In the genomic region with DNA sequence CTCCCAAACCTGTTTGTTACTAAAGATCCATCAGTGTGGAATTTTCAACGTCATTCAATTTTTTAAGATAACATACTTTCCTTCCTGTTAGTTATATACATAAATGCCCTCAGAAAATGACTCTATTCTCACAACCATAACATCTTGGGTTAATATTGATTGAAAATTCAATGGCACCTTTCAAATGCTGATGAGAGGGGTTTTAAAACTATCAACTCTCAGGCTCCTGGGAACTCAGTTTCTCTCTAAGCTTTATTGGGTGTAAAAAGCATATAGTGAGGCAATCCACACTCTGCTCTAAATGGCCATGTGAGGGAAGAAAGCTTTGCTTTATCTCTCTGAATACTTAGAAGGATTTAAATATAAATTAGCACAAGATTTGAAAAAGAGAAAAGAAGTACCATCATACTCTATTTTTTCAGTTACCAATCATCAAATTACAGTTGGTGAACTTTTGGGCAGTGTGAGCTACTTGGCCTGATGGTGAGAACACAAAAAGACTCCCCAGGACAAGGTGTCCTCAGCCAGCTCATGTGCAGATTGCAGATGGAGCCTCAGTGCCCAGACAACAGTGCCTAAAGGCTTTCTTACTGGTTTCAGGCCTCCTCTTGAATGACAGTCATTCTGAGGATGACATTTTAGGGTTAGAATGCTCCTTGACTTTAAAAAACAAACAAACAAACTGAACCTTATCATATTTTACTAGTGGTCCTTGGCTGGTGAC, we compare ENCODE assay signal across 19 cellular contexts. TPM values are rescaled to one million over a fixed set of nuclear protein-coding genes. Genes with fewer than 3 reads are reported as not detected.
A peak's percentile ranks its signal among the peaks of the same experiment; 100 is the strongest.
DNase-seq lines count a peak whose midpoint lies in the region; ATAC-seq, FAIRE-seq and TF ChIP-seq lines count a peak whose summit lies in the region.
"Had no signal": no experiment of that assay in that cellular context is flagged by ENCODE, and none has a peak within 500 bp of the region (broad histone marks: within the 10 kb centered on the region; RNA-seq: fewer than 3 reads in every experiment).

No MANE protein-coding gene starts in this region.

- no peak for TF ChIP-seq CTCF in CD4-positive, alpha-beta T cell (IDR thresholded peaks at IDR 0.05)
- TF ChIP-seq CTCF in CD8-positive, alpha-beta T cell (IDR thresholded peaks at IDR 0.05), result no peak
- TF ChIP-seq CTCF in OCI-LY3 (IDR thresholded peaks at IDR 0.05; ENCODE audit: low read depth, low read length) (no peak), GM12878 (IDR thresholded peaks at IDR 0.05 in 2 of 3, conservative IDR thresholded peaks at IDR 0.05 in 1 of 3; ENCODE audit: control insufficient read depth in 2 of 3, extremely low read depth in 1 of 3, insufficient read depth in 1 of 3, low read depth in 3 of 3, low read length in 3 of 3) (no peak)

- H4K20me1 ChIP-seq in OCI-LY3 (ENCODE audit: insufficient read depth, low read length), result no peaks in the 10 kb centered on the region
- H4K20me1 ChIP-seq in GM12878 (ENCODE audit: control insufficient read depth, insufficient read depth), result no peaks in the 10 kb centered on the region

- H3K79me2 ChIP-seq in OCI-LY3 (ENCODE audit: low read length), result no peaks in the 10 kb centered on the region
- H3K79me2 ChIP-seq in GM12878 (ENCODE audit: control insufficient read depth, insufficient read depth, low read length), result no peaks in the 10 kb centered on the region

- ATAC-seq in CD4-positive, alpha-beta T cell (ENCODE audit: poor library complexity), result no peak
- ATAC-seq in CD8-positive, alpha-beta T cell, result no peak
- ATAC-seq in GM12878 (peak; percentile 46), GM21723 (IDR thresholded peaks at IDR 0.05; ENCODE audit: unreplicated experiment) (no peak)
- ATAC-seq in stimulated activated naive B cell treated with anti-CD40 and anti-IgM and Interleukin-4, amounts not matched to agents 10 μg/mL and 1 μg/mL and 100 μg/mL, for 72 hours (replicated peaks), result no peak
- ATAC-seq: HCT116 had no signal

- peak overlapping the region; percentile 2 for H3K4me3 Mint-ChIP-seq in CD4-positive, alpha-beta T cell
- H3K4me3 Mint-ChIP-seq in CD8-positive, alpha-beta T cell, result no peak overlapping the region
- H3K4me3 Mint-ChIP-seq in stimulated activated naive B cell treated with anti-CD40 and anti-IgM and Interleukin-4, amounts not matched to agents 10 μg/mL and 1 μg/mL and 100 μg/mL, for 72 hours, result no peak overlapping the region
- H3K4me3 Mint-ChIP-seq: B cell; CD8-positive, alpha-beta memory T cell; IgD-negative memory B cell had no signal

- POLR2A ChIA-PET in CD4-positive, alpha-beta T cell (lab: Charles Lee), result interaction anchor here (1.1 to 1.2 kb wide), 4 partner anchors 11 to 58 kb away, joined by 3 to 10 read pairs (median 4); no protein-coding TSS in a partner anchor
- POLR2A ChIA-PET in CD8-positive, alpha-beta T cell (lab: Charles Lee), result interaction anchor here (1.1 to 1.2 kb wide), 2 partner anchors 30 to 79 kb away, joined by 3 read pairs; no protein-coding TSS in a partner anchor
- POLR2A ChIA-PET in GM12878 (lab: Charles Lee), result no interaction called here

- SMC1A ChIA-PET in GM12878 (lab: Charles Lee; ENCODE audit: uncharacterized antibody, unreplicated experiment), result interaction anchor here (0.5 to 0.9 kb wide), 3 partner anchors 39 to 1826 kb away, joined by 3 to 4 read pairs (median 3); no protein-coding TSS in a partner anchor

- no TSS peak for BruUV-seq in GM12878 (replicated peaks; lab: Mats Ljungman, UMichigan)

- FAIRE-seq in GM12878 (lab: Jason Lieb, UNC), result no peak

- TF ChIP-seq RAD21 in GM12878 (IDR thresholded peaks at IDR 0.05; ENCODE audit: insufficient read depth, low read depth, low read length), result no peak

- no peaks in the 10 kb centered on the region for H3K27me3 ChIP-seq in CD4-positive, alpha-beta T cell (ENCODE audit: control insufficient read depth, insufficient read depth, low read length)
- H3K27me3 ChIP-seq in CD8-positive, alpha-beta T cell (ENCODE audit: insufficient read depth, low read length), result no peaks in the 10 kb centered on the region
- H3K27me3 ChIP-seq in OCI-LY3 (ENCODE audit: low read depth, low read length) (no peaks in the 10 kb centered on the region; the same call in 1 of the 2 replicates), GM12878 (replicated peaks in 1 of 2; ENCODE audit: control insufficient read depth in 2 of 2, insufficient read depth in 2 of 2, low read length in 1 of 2) (no peaks in the 10 kb centered on the region)
- H3K27me3 ChIP-seq: SJSA1 had no signal

- H3K4me1 ChIP-seq in CD8-positive, alpha-beta T cell (ENCODE audit: insufficient read depth, low read length), result peaks cover 38% of the 10 kb centered on the region
- H3K4me1 ChIP-seq in OCI-LY3 (ENCODE audit: low read length) (peaks cover 30% of the 10 kb centered on the region), GM12878 (ENCODE audit: control insufficient read depth, insufficient read depth, low read length) (peaks cover 13% of the 10 kb centered on the region; the same call in 1 of the 2 replicates)
- H3K4me1 ChIP-seq: SJSA1 had no signal

- H3K27me3 Mint-ChIP-seq in CD4-positive, alpha-beta T cell, result no peaks in the 10 kb centered on the region
- no peaks in the 10 kb centered on the region for H3K27me3 Mint-ChIP-seq in CD8-positive, alpha-beta T cell (ENCODE audit: low read depth)
- no peaks in the 10 kb centered on the region for H3K27me3 Mint-ChIP-seq in stimulated activated naive B cell treated with anti-CD40 and anti-IgM and Interleukin-4, amounts not matched to agents 10 μg/mL and 1 μg/mL and 100 μg/mL, for 72 hours

- in situ Hi-C loops in GM12878 (cut with MboI), result no loop called here

- peaks cover 65% of the 10 kb centered on the region for H3K4me1 Mint-ChIP-seq in CD4-positive, alpha-beta T cell (ENCODE audit: low read depth)
- H3K4me1 Mint-ChIP-seq in CD8-positive, alpha-beta T cell (ENCODE audit: low read depth), result peaks cover 61% of the 10 kb centered on the region
- no peaks in the 10 kb centered on the region for H3K4me1 Mint-ChIP-seq in stimulated activated naive B cell treated with anti-CD40 and anti-IgM and Interleukin-4, amounts not matched to agents 10 μg/mL and 1 μg/mL and 100 μg/mL, for 72 hours
- H3K4me1 Mint-ChIP-seq: B cell had no signal

- H3K36me3 Mint-ChIP-seq in CD4-positive, alpha-beta T cell (ENCODE audit: low read depth), result no peaks in the 10 kb centered on the region
- no peaks in the 10 kb centered on the region for H3K36me3 Mint-ChIP-seq in CD8-positive, alpha-beta T cell
- H3K36me3 Mint-ChIP-seq in stimulated activated naive B cell treated with anti-CD40 and anti-IgM and Interleukin-4, amounts not matched to agents 10 μg/mL and 1 μg/mL and 100 μg/mL, for 72 hours, result no peaks in the 10 kb centered on the region

- TF ChIP-seq POLR2A in GM12878 (IDR thresholded peaks at IDR 0.05; ENCODE audit: low read depth, low read length), result no peak

- intact Hi-C loops in CD4-positive, alpha-beta T cell (cut with DNase I, micrococcal nuclease), result no loop called here
- intact Hi-C loops in CD8-positive, alpha-beta T cell (cut with DNase I, micrococcal nuclease), result loop anchor here (2.0 to 5.0 kb wide), 3 partner anchors 19 to 111 kb away; no protein-coding TSS in a partner anchor
- intact Hi-C loops in GM12878 (cut with micrococcal nuclease; ENCODE audit: unreplicated experiment), result loop anchor here (2.0 to 5.0 kb wide), 3 partner anchors 59 to 83 kb away; no protein-coding TSS in a partner anchor

- peak overlapping the region; percentile 78 for H3K27ac Mint-ChIP-seq in CD4-positive, alpha-beta T cell
- H3K27ac Mint-ChIP-seq in CD8-positive, alpha-beta T cell, result peak overlapping the region; percentile 55
- no peak overlapping the region for H3K27ac Mint-ChIP-seq in stimulated activated naive B cell treated with anti-CD40 and anti-IgM and Interleukin-4, amounts not matched to agents 10 μg/mL and 1 μg/mL and 100 μg/mL, for 72 hours
- H3K27ac Mint-ChIP-seq: B cell, IgD-negative memory B cell had no signal

- H3K36me3 ChIP-seq in CD8-positive, alpha-beta T cell (ENCODE audit: insufficient read depth, low read length), result no peaks in the 10 kb centered on the region
- H3K36me3 ChIP-seq in OCI-LY3 (replicated peaks; ENCODE audit: low read depth, low read length) (no peaks in the 10 kb centered on the region), GM12878 (ENCODE audit: control insufficient read depth in 2 of 2, insufficient read depth in 2 of 2, low read length in 1 of 2) (no peaks in the 10 kb centered on the region)
- H3K36me3 ChIP-seq: SJSA1 had no signal

- H3K4me3 ChIP-seq in CD8-positive, alpha-beta T cell (ENCODE audit: low read depth, low read length), result no peak overlapping the region
- no peak overlapping the region for H3K4me3 ChIP-seq in OCI-LY3 (ENCODE audit: low read length)
- no peak overlapping the region for H3K4me3 ChIP-seq in GM12878
- H3K4me3 ChIP-seq: SJSA1 had no signal

- DNase-seq in CD4-positive, alpha-beta T cell, result no peak
- DNase-seq in CD8-positive, alpha-beta T cell, result no peak
- no peak for DNase-seq in GM12878 (ENCODE audit: low read depth, low spot score)
- no peak for DNase-seq in SIG-M5 treated with dmso at 0.1 percent for 504 hours (lab: John Stamatoyannopoulos, UW; ENCODE audit: unreplicated experiment)
- no peak for DNase-seq in stimulated activated naive B cell treated with anti-CD40 and anti-IgM and Interleukin-4, amounts not matched to agents 10 μg/mL and 1 μg/mL and 100 μg/mL, for 72 hours
- DNase-seq: CD8-positive, alpha-beta memory T cell; DMS 273 treated with DMSO at 0.1 percent for 48 hours; MV-4-11; NCI-H1417 treated with DMSO at 0.1 percent for 48 hours; NCI-H2029; NCI-H526; OCI-M1; RPMI8226 had no signal

- TF ChIP-seq EP300 in GM12878 (IDR thresholded peaks at IDR 0.05; ENCODE audit: borderline replicate concordance in 1 of 2, control insufficient read depth in 1 of 2, low read depth in 2 of 2, low read length in 2 of 2), result no peak

- 47% methylated on average over 1 of the region's 1 CpG for WGBS in GM12878 (ENCODE audit: insufficient coverage, insufficient replicate concordance, low lambda C conversion rate, missing lambda C conversion rate)

- H2AFZ ChIP-seq in OCI-LY3 (ENCODE audit: low read depth, low read length), result no peak overlapping the region
- no peak overlapping the region for H2AFZ ChIP-seq in GM12878 (ENCODE audit: control insufficient read depth, low read depth, low read length)

- no peaks in the 10 kb centered on the region for H3K9me3 ChIP-seq in CD4-positive, alpha-beta T cell (ENCODE audit: control insufficient read depth, low read length)
- no peaks in the 10 kb centered on the region for H3K9me3 ChIP-seq in CD8-positive, alpha-beta T cell (ENCODE audit: low read length)
- H3K9me3 ChIP-seq in OCI-LY3 (ENCODE audit: insufficient read depth, low read length) (no peaks in the 10 kb centered on the region), GM12878 (replicated peaks; ENCODE audit: control insufficient read depth, insufficient read depth, low read length) (no peaks in the 10 kb centered on the region; the same call in 2 of the 3 replicates)
- H3K9me3 ChIP-seq: SJSA1 had no signal

- H3K4me2 ChIP-seq in OCI-LY3 (ENCODE audit: low read length) (peak overlapping the region; percentile 58), GM12878 (ENCODE audit: control insufficient read depth, insufficient read depth) (no peak overlapping the region)

- CTCF ChIA-PET in CD4-positive, alpha-beta T cell (lab: Charles Lee), result no interaction called here
- CTCF ChIA-PET in CD8-positive, alpha-beta T cell (lab: Charles Lee), result interaction anchor here (0.6 to 2.0 kb wide), 3 partner anchors 60 to 91 kb away, joined by 3 to 6 read pairs (median 4); no protein-coding TSS in a partner anchor
- CTCF ChIA-PET in GM12878 (lab: Yijun Ruan, JAX), result no interaction called here

- no peaks in the 10 kb centered on the region for H3K9me3 Mint-ChIP-seq in CD4-positive, alpha-beta T cell
- H3K9me3 Mint-ChIP-seq in CD8-positive, alpha-beta T cell, result no peaks in the 10 kb centered on the region
- peaks cover 0 to 2% of the 10 kb centered on the region in 2 donors for H3K9me3 Mint-ChIP-seq in stimulated activated naive B cell treated with anti-CD40 and anti-IgM and Interleukin-4, amounts not matched to agents 10 μg/mL and 1 μg/mL and 100 μg/mL, for 72 hours
- H3K9me3 Mint-ChIP-seq: CD8-positive, alpha-beta memory T cell; IgD-negative memory B cell had no signal

- H3K27ac ChIP-seq in CD4-positive, alpha-beta T cell (ENCODE audit: low read depth, low read length), result no peak overlapping the region
- H3K27ac ChIP-seq in CD8-positive, alpha-beta T cell (ENCODE audit: low read depth, low read length), result no peak overlapping the region
- no peak overlapping the region for H3K27ac ChIP-seq in OCI-LY3 (ENCODE audit: low read length)
- H3K27ac ChIP-seq in GM12878 (ENCODE audit: control insufficient read depth, insufficient read depth), result no peak overlapping the region; the same call in 1 of the 2 replicates
- H3K27ac ChIP-seq: SJSA1 had no signal

- H3K9ac ChIP-seq in OCI-LY3 (ENCODE audit: low read length) (no peak overlapping the region), GM12878 (ENCODE audit: control insufficient read depth, insufficient read depth, low read length) (no peak overlapping the region)

- RAD21 ChIA-PET in GM12878 (lab: Charles Lee; ENCODE audit: unreplicated experiment), result no interaction called here

RNA-seq across cellular contexts. Expression of a gene that starts 24.6 kb away (rescaled TPM):
- 10 to 100 TPM; 16.9 to 17.9 TPM for total RNA-seq in CD4-positive, alpha-beta T cell
- 10 to 100 TPM; 17.9 to 18.5 TPM for total RNA-seq in CD8-positive, alpha-beta T cell
- total RNA-seq in GM12878 (2013; cell fraction: nucleolus; rRNA removed), result 29.6 and 30.4 TPM in 2 replicates
- 20.4 and 22.2 TPM in 2 replicates for total RNA-seq in GM12878 (2014; rRNA removed)
- 17.6 TPM in 2 replicates for total RNA-seq in GM12878 (2014; rRNA removed; fragmentation: Illumina TruSeq; extraction: Trizol)
- 15.3 and 17.0 TPM in 2 replicates for total RNA-seq in GM12878 (2021)
- 6.0 TPM for polyA plus RNA-seq in GM12878 (2011; ENCODE audit: low read depth)
- 12.0 and 17.6 TPM in 2 replicates for polyA plus RNA-seq in GM12878 (2011; rRNA removed)
- polyA plus RNA-seq in GM12878 (2011; cell fraction: cytosol; rRNA removed), result 6.1 and 8.2 TPM in 2 replicates
- 8.5 and 10.0 TPM in 2 replicates for polyA plus RNA-seq in GM12878 (2011; cell fraction: nucleus; rRNA removed)
- 12.5 and 13.9 TPM in 2 replicates for polyA plus RNA-seq in GM12878 (2012)
- polyA plus RNA-seq in GM12878 (2014; fragmentation: Illumina TruSeq; extraction: Trizol), result 19.6 and 24.1 TPM in 2 replicates
- 1 to 10 TPM; 1.3 to 2.5 TPM for polyA plus RNA-seq in GM12878 (2014; fragmentation: Nextera tagmentation; extraction: Ambion mirVana)
- polyA plus RNA-seq in GM12878 (2014; rRNA removed), result 8.8 and 9.4 TPM in 2 replicates
- 10 to 100 TPM in 1 of 2 experiments, 1 to 10 TPM in 1; 6.2 to 16.1 TPM for polyA plus RNA-seq in GM12878 (2016; fragmentation: Nextera tagmentation; extraction: Ambion mirVana)
- 18.6 and 19.1 TPM in 2 replicates for polyA minus RNA-seq in GM12878 (2011; rRNA and poly(A)+ RNA removed)
- 6.7 and 8.8 TPM in 2 replicates for polyA minus RNA-seq in GM12878 (2011; cell fraction: cytosol; rRNA and poly(A)+ RNA removed)
- 10.8 and 16.3 TPM in 2 replicates for polyA minus RNA-seq in GM12878 (2011; cell fraction: nucleus; rRNA and poly(A)+ RNA removed)

Comparison
In these comparisons a context has a peak if more than half of its experiments do, and no peak if none do; other contexts are left out.
1. intact Hi-C loops: an anchor here in CD8-positive, alpha-beta T cell (2.0 to 5.0 kb wide) and GM12878 (2.0 to 5.0 kb wide); none called in CD4-positive, alpha-beta T cell.